In genomic region chr9:26540094-26540493, GRCh38 we compare ENCODE assay signal across 8 cellular contexts.
"Had no signal": no experiment of that assay in that cellular context is flagged by ENCODE, and none has a peak within 500 bp of the region (broad histone marks: within the 10 kb centered on the region; RNA-seq: fewer than 3 reads in every experiment).

No MANE protein-coding gene starts in this region.

- H3K27ac ChIP-seq: HL-60, KMS-11 had no signal

- DNase-seq: Karpas-422, KBM-7, KG1 had no signal

- H3K27ac Mint-ChIP-seq: IgD-negative memory B cell had no signal

- H3K27me3 Mint-ChIP-seq: IgD-negative memory B cell had no signal

- H3K9ac ChIP-seq: KMS-11 had no signal

- H3K4me3 Mint-ChIP-seq: IgD-negative memory B cell had no signal

- H3K4me2 ChIP-seq: KMS-11 had no signal

- H3K4me3 ChIP-seq: K562 had no signal

- H3K4me1 Mint-ChIP-seq: IgD-negative memory B cell had no signal

- ATAC-seq: K562 had no signal

- FAIRE-seq: HTR-8/SVneo, K562 had no signal
